ENCODE assay signal across 8 cellular contexts in genomic region chr15:23877502-23878412, GRCh38.
DNase-seq lines count a peak whose midpoint lies in the region; ATAC-seq lines count a peak whose summit lies in the region.

No MANE protein-coding gene starts in this region.

- no peaks in the 10 kb centered on the region for H3K4me1 ChIP-seq in iPS-20b (ENCODE audit: insufficient read depth, low read length)

- no peaks in the 10 kb centered on the region for H3K36me3 ChIP-seq in iPS-20b (ENCODE audit: insufficient read depth, low read depth, low read length)

- H3K27ac ChIP-seq in iPS-20b (ENCODE audit: low read length), result no peak overlapping the region

- H3K36me3 Mint-ChIP-seq in activated naive CD8-positive, alpha-beta T cell treated with anti-CD3 and anti-CD28 coated beads, Interleukin-2, amount 50 U/mL, for 24 hours (ENCODE audit: low read depth), result no peaks in the 10 kb centered on the region

- H3K27me3 Mint-ChIP-seq in activated naive CD8-positive, alpha-beta T cell treated with anti-CD3 and anti-CD28 coated beads, Interleukin-2, amount 50 U/mL, for 24 hours, result peaks cover 2% of the 10 kb centered on the region

- peak; percentile 7 for DNase-seq in activated T-cell treated with anti-CD3 and anti-CD28 coated beads for 24 hours (ENCODE audit: low read depth)
- DNase-seq in activated T-cell treated with anti-CD3 and anti-CD28 coated beads for 4 hours, result no peak
- DNase-seq in NCI-H1930 (lab: John Stamatoyannopoulos, UW), result peak; percentile 69 to 75
- peak; percentile 45 for DNase-seq in activated naive CD8-positive, alpha-beta T cell treated with anti-CD3 and anti-CD28 coated beads, Interleukin-2, amount 50 U/mL, for 24 hours
- DNase-seq in stimulated activated CD8-positive, alpha-beta memory T cell treated with anti-CD3 and anti-CD28 coated beads, Interleukin-2, amount 100 ng/mL, for 48 hours (ENCODE audit: low read depth in 2 of 2), result peak; percentile 21 to 37

- H3K4me3 ChIP-seq in iPS-20b (ENCODE audit: low read length), result peak overlapping the region; percentile 59

- peaks cover 7% of the 10 kb centered on the region; the same call in 1 of the 2 replicates for H3K27me3 ChIP-seq in iPS-20b (ENCODE audit: insufficient read depth, low read length)

- peaks cover 4% of the 10 kb centered on the region for H3K9me3 Mint-ChIP-seq in activated naive CD8-positive, alpha-beta T cell treated with anti-CD3 and anti-CD28 coated beads, Interleukin-2, amount 50 U/mL, for 24 hours

- peak overlapping the region; percentile 48; the same call in 1 of the 2 replicates for H3K9ac ChIP-seq in iPS-20b (ENCODE audit: low read depth, low read length)

- peaks cover 40% of the 10 kb centered on the region for H3K9me3 ChIP-seq in iPS-20b (ENCODE audit: insufficient read depth, low read depth, low read length)

- H3K27ac Mint-ChIP-seq in activated naive CD8-positive, alpha-beta T cell treated with anti-CD3 and anti-CD28 coated beads, Interleukin-2, amount 50 U/mL, for 24 hours, result no peak overlapping the region

- peak; percentile 46 for ATAC-seq in activated naive CD8-positive, alpha-beta T cell treated with anti-CD3 and anti-CD28 coated beads, Interleukin-2, amount 50 U/mL, for 24 hours
- ATAC-seq in HG03280 (IDR thresholded peaks at IDR 0.05; ENCODE audit: unreplicated experiment) (no peak), GM19328 (IDR thresholded peaks at IDR 0.05; ENCODE audit: unreplicated experiment) (no peak)

- no peaks in the 10 kb centered on the region for H3K4me1 Mint-ChIP-seq in activated naive CD8-positive, alpha-beta T cell treated with anti-CD3 and anti-CD28 coated beads, Interleukin-2, amount 50 U/mL, for 24 hours

- no peak overlapping the region for H3K4me3 Mint-ChIP-seq in activated naive CD8-positive, alpha-beta T cell treated with anti-CD3 and anti-CD28 coated beads, Interleukin-2, amount 50 U/mL, for 24 hours
